Comparison of ENCODE assay signal across 12 cellular contexts in genomic region chr12:14841761-14842160, GRCh38. TPM values are rescaled to one million over a fixed set of nuclear protein-coding genes. Genes with fewer than 3 reads are reported as not detected.
DNase-seq lines count a peak whose midpoint lies in the region; ATAC-seq lines count a peak whose summit lies in the region.
"Had no signal": no experiment of that assay in that cellular context is flagged by ENCODE, and none has a peak within 500 bp of the region (broad histone marks: within the 10 kb centered on the region; RNA-seq: fewer than 3 reads in every experiment).

No MANE protein-coding gene starts in this region.

- CTCF ChIA-PET in activated CD4-positive, alpha-beta memory T cell treated with anti-CD3 and anti-CD28 coated beads, Interleukin-2, amount 10 ng/mL, durations not matched to agents 7 days and 5 days (lab: Charles Lee) = no interaction called here

- intact Hi-C loops in left cardiac atrium (cut with DNase I) = loop anchor here in 1 of 2 donors (10.0 kb wide), 1 partner anchor 383 kb away; the partner anchor contains the start of gene RERG
- intact Hi-C loops in posterior vena cava (cut with DNase I) = loop anchor here (2.0 to 10.0 kb wide), 3 partner anchors 51 to 423 kb away; no protein-coding TSS in a partner anchor

- H3K4me1 Mint-ChIP-seq in activated CD4-positive, alpha-beta memory T cell treated with anti-CD3 and anti-CD28 coated beads, Interleukin-2, amount 10 ng/mL, durations not matched to agents 7 days and 5 days = peaks cover 2% of the 10 kb centered on the region

- no peak overlapping the region for H3K4me3 Mint-ChIP-seq in activated CD4-positive, alpha-beta memory T cell treated with anti-CD3 and anti-CD28 coated beads, Interleukin-2, amount 10 ng/mL, durations not matched to agents 7 days and 5 days
- H3K4me3 Mint-ChIP-seq: CD8-positive, alpha-beta memory T cell had no signal

- peaks cover 8% of the 10 kb centered on the region for H3K27me3 Mint-ChIP-seq in activated CD4-positive, alpha-beta memory T cell treated with anti-CD3 and anti-CD28 coated beads, Interleukin-2, amount 10 ng/mL, durations not matched to agents 7 days and 5 days

- peak; percentile 86 to 87 for ATAC-seq in left cardiac atrium
- no peak for ATAC-seq in HG02623 (IDR thresholded peaks at IDR 0.05; ENCODE audit: unreplicated experiment)

- no peak overlapping the region for H3K27ac Mint-ChIP-seq in activated CD4-positive, alpha-beta memory T cell treated with anti-CD3 and anti-CD28 coated beads, Interleukin-2, amount 10 ng/mL, durations not matched to agents 7 days and 5 days
- H3K27ac Mint-ChIP-seq: CD8-positive, alpha-beta memory T cell had no signal

- peak; percentile 92 for DNase-seq in EH (ENCODE audit: low read depth)
- peak; percentile 35 for DNase-seq in amniotic epithelial cell (ENCODE audit: low read depth)
- peak; percentile 71 for DNase-seq in left cardiac atrium
- peak; percentile 83 for DNase-seq in posterior vena cava (ENCODE audit: low spot score)
- no peak for DNase-seq in MV-4-11 (lab: John Stamatoyannopoulos, UW)
- no peak for DNase-seq in DMS79 (lab: John Stamatoyannopoulos, UW)
- no peak for DNase-seq in activated CD4-positive, alpha-beta memory T cell treated with anti-CD3 and anti-CD28 coated beads, Interleukin-2, amount 10 ng/mL, durations not matched to agents 7 days and 5 days
- DNase-seq: activated effector memory CD4-positive, alpha-beta T cell treated with Interleukin-2 at 50 U/mL for 16 hours; CD8-positive, alpha-beta memory T cell; hypothalamus; NCI-H146 had no signal

- no peaks in the 10 kb centered on the region for H3K9me3 Mint-ChIP-seq in activated CD4-positive, alpha-beta memory T cell treated with anti-CD3 and anti-CD28 coated beads, Interleukin-2, amount 10 ng/mL, durations not matched to agents 7 days and 5 days
- H3K9me3 Mint-ChIP-seq: CD8-positive, alpha-beta memory T cell had no signal

- no peaks in the 10 kb centered on the region for H3K36me3 Mint-ChIP-seq in activated CD4-positive, alpha-beta memory T cell treated with anti-CD3 and anti-CD28 coated beads, Interleukin-2, amount 10 ng/mL, durations not matched to agents 7 days and 5 days (ENCODE audit: low read depth)

- POLR2A ChIA-PET in activated CD4-positive, alpha-beta memory T cell treated with anti-CD3 and anti-CD28 coated beads, Interleukin-2, amount 10 ng/mL, durations not matched to agents 7 days and 5 days (lab: Charles Lee) = no interaction called here

RNA-seq across cellular contexts. Expression of gene ART4, which starts 1.6 kb away (rescaled TPM):
- total RNA-seq in left cardiac atrium (10 to 100 TPM in 1 of 2 donors, 1 to 10 TPM in 1; 5.4 to 11.8 TPM), posterior vena cava (10 to 100 TPM; 11.3 to 16.1 TPM)
- not detected for total RNA-seq in activated CD4-positive, alpha-beta memory T cell treated with anti-CD3 and anti-CD28 coated beads, Interleukin-2, amount 10 ng/mL, durations not matched to agents 7 days and 5 days
- total RNA-seq: CD8-positive, alpha-beta memory T cell had no signal

RNA-seq across cellular contexts. Expression of gene SMCO3, which starts 27.8 kb away (rescaled TPM):
- total RNA-seq in left cardiac atrium (under 1 TPM; 0.29 to 0.44 TPM), posterior vena cava (1 to 10 TPM in 1 of 2 donors, under 1 TPM in 1; 0.57 to 1.4 TPM)
- total RNA-seq in activated CD4-positive, alpha-beta memory T cell treated with anti-CD3 and anti-CD28 coated beads, Interleukin-2, amount 10 ng/mL, durations not matched to agents 7 days and 5 days = not detected
- total RNA-seq: CD8-positive, alpha-beta memory T cell had no signal

RNA-seq across cellular contexts. Expression of gene C12orf60, which starts 38.3 kb away (rescaled TPM):
- total RNA-seq in left cardiac atrium (1 to 10 TPM in 1 of 2 donors, under 1 TPM in 1; 0.94 to 1.1 TPM), posterior vena cava (under 1 TPM; 0.62 to 0.74 TPM)
- 1 to 10 TPM; 2.0 to 2.4 TPM for total RNA-seq in activated CD4-positive, alpha-beta memory T cell treated with anti-CD3 and anti-CD28 coated beads, Interleukin-2, amount 10 ng/mL, durations not matched to agents 7 days and 5 days

RNA-seq across cellular contexts. Expression of gene WBP11, which starts 38.5 kb away (rescaled TPM):
- 10 to 100 TPM; 41.0 to 56.0 TPM for total RNA-seq in left cardiac atrium
- total RNA-seq in posterior vena cava = 10 to 100 TPM; 37.2 to 39.2 TPM
- 10 to 100 TPM; 91.1 to 92.7 TPM for total RNA-seq in activated CD4-positive, alpha-beta memory T cell treated with anti-CD3 and anti-CD28 coated beads, Interleukin-2, amount 10 ng/mL, durations not matched to agents 7 days and 5 days

RNA-seq across cellular contexts. Expression of gene MGP, which starts 43.9 kb away (rescaled TPM):
- total RNA-seq in left cardiac atrium (1,000 to 10,000 TPM; 1,159 to 1,325 TPM), posterior vena cava (1,000 to 10,000 TPM; 4,815 to 5,579 TPM)
- total RNA-seq in activated CD4-positive, alpha-beta memory T cell treated with anti-CD3 and anti-CD28 coated beads, Interleukin-2, amount 10 ng/mL, durations not matched to agents 7 days and 5 days = not detected
- total RNA-seq: CD8-positive, alpha-beta memory T cell had no signal

Comparison
In these comparisons a context has a peak if more than half of its experiments do, and no peak if none do; other contexts are left out.
1. DNase-seq: peak in EH (single experiment), amniotic epithelial cell (single experiment), left cardiac atrium (single experiment) and posterior vena cava (single experiment); none in MV-4-11 (single experiment), DMS79 (single experiment) and activated CD4-positive, alpha-beta memory T cell treated with anti-CD3 and anti-CD28 coated beads, Interleukin-2, amount 10 ng/mL, durations not matched to agents 7 days and 5 days (single experiment).
2. RNA of gene ART4, which starts 1.6 kb away (total RNA-seq): 11.3 to 16.1 TPM in posterior vena cava and 5.4 to 11.8 TPM in left cardiac atrium; not detected in activated CD4-positive, alpha-beta memory T cell treated with anti-CD3 and anti-CD28 coated beads, Interleukin-2, amount 10 ng/mL, durations not matched to agents 7 days and 5 days; every median in the first group is over 4 times any median in the second.